In genomic region chr17:38584350-38584925, GRCh38 we compare ENCODE assay signal across 1 cellular context.
TF ChIP-seq lines count a peak whose summit lies in the region.

No MANE protein-coding gene starts in this region.

TF ChIP-seq in HepG2, 621 proteins besides CTCF, POLR2A, EP300 and RAD21 (continued from another document and continues in another):
- TF ChIP-seq GABPA (IDR thresholded peaks at IDR 0.05; ENCODE audit: low read depth, low read length), result no peak
- TF ChIP-seq GABPA (CRISPR knock-in tag; IDR thresholded peaks at IDR 0.05; ENCODE audit: low read depth), result peak; percentile 24; the same call in 1 of the 2 replicates
- TF ChIP-seq ARID5B (CRISPR knock-in tag; IDR thresholded peaks at IDR 0.05), result peak; percentile 27; the same call in 1 of the 2 replicates
- TF ChIP-seq DMTF1 (CRISPR knock-in tag; IDR thresholded peaks at IDR 0.05), result peak; percentile 41; the same call in 1 of the 2 replicates
- no peak for TF ChIP-seq SCMH1 (CRISPR knock-in tag; IDR thresholded peaks at IDR 0.05; ENCODE audit: borderline replicate concordance)
- no peak for TF ChIP-seq KIAA2018 (CRISPR knock-in tag; IDR thresholded peaks at IDR 0.05; ENCODE audit: borderline replicate concordance)
- TF ChIP-seq SIN3B (IDR thresholded peaks at IDR 0.05; ENCODE audit: low read length), result no peak
- peak; percentile 40 for TF ChIP-seq SPEN (CRISPR knock-in tag; IDR thresholded peaks at IDR 0.05; ENCODE audit: low read depth)
- TF ChIP-seq ZNF563 (CRISPR knock-in tag; IDR thresholded peaks at IDR 0.05), result no peak
- TF ChIP-seq ARID4A (CRISPR knock-in tag; IDR thresholded peaks at IDR 0.05; ENCODE audit: borderline replicate concordance), result peak; percentile 14; the same call in 1 of the 2 replicates
- TF ChIP-seq CC2D1A (CRISPR knock-in tag; IDR thresholded peaks at IDR 0.05), result no peak
- peak; percentile 28; the same call in 1 of the 2 replicates for TF ChIP-seq RXRA (CRISPR knock-in tag; IDR thresholded peaks at IDR 0.05)
- TF ChIP-seq ZNF609 (CRISPR knock-in tag; IDR thresholded peaks at IDR 0.05; ENCODE audit: borderline replicate concordance), result no peak
- TF ChIP-seq ZEB1 (IDR thresholded peaks at IDR 0.05; ENCODE audit: insufficient replicate concordance, low read depth), result peak; percentile 16
- peak; percentile 63; the same call in 1 of the 2 replicates for TF ChIP-seq ZNF136 (CRISPR knock-in tag; IDR thresholded peaks at IDR 0.05; ENCODE audit: low read depth)
- no peak for TF ChIP-seq E2F2 (CRISPR knock-in tag; IDR thresholded peaks at IDR 0.05; ENCODE audit: borderline replicate concordance)
- TF ChIP-seq ZNF224 (CRISPR knock-in tag; IDR thresholded peaks at IDR 0.05), result no peak
- no peak for TF ChIP-seq U2AF1 (optimal IDR thresholded peaks at IDR 0.05; ENCODE audit: low read depth, low read length)
- TF ChIP-seq PHB2 (IDR thresholded peaks at IDR 0.05; ENCODE audit: partially characterized antibody), result no peak
- no peak for TF ChIP-seq ZNF367 (CRISPR knock-in tag; IDR thresholded peaks at IDR 0.05; ENCODE audit: borderline replicate concordance)
- no peak for TF ChIP-seq ZNF225 (CRISPR knock-in tag; IDR thresholded peaks at IDR 0.05)
- peak; percentile 61; the same call in 1 of the 2 replicates for TF ChIP-seq ZNF501 (CRISPR knock-in tag; IDR thresholded peaks at IDR 0.05)
- no peak for TF ChIP-seq ZSCAN20 (CRISPR knock-in tag; IDR thresholded peaks at IDR 0.05; ENCODE audit: borderline replicate concordance)
